7 cellular contexts compared by ENCODE assay signal in genomic region chr6:52123234-52123633, GRCh38. TPM values are rescaled to one million over a fixed set of nuclear protein-coding genes. Genes with fewer than 3 reads are reported as not detected.
"Had no signal": no experiment of that assay in that cellular context is flagged by ENCODE, and none has a peak within 500 bp of the region (broad histone marks: within the 10 kb centered on the region; RNA-seq: fewer than 3 reads in every experiment).

No MANE protein-coding gene starts in this region.

- H3K4me1 Mint-ChIP-seq: IgD-negative memory B cell had no signal

- H3K4me3 Mint-ChIP-seq: IgD-negative memory B cell had no signal

- H3K27ac ChIP-seq: GM23248 had no signal

- H3K4me3 ChIP-seq: GM23248 had no signal

- DNase-seq: GM23248, GOT3, H7, HCEC 1CT had no signal

- H2AFZ ChIP-seq: GM23248 had no signal

- FAIRE-seq: HTR-8/SVneo had no signal

- H3K36me3 Mint-ChIP-seq: IgD-negative memory B cell had no signal

- H3K27ac Mint-ChIP-seq: IgD-negative memory B cell had no signal

- H3K9ac ChIP-seq: GM23248 had no signal

RNA-seq across cellular contexts. Expression of gene PKHD1, which starts 35.8 kb away (rescaled TPM):
- total RNA-seq: GM23248, H4 had no signal
- polyA plus RNA-seq: GM23248, IgD-negative memory B cell had no signal
